ENCODE assay signal across 8 cellular contexts in genomic region chr12:120234643-120235368, GRCh38. TPM values are rescaled to one million over a fixed set of nuclear protein-coding genes. Genes with fewer than 3 reads are reported as not detected.
A peak's percentile ranks its signal among the peaks of the same experiment; 100 is the strongest.
DNase-seq lines count a peak whose midpoint lies in the region; ATAC-seq and TF ChIP-seq lines count a peak whose summit lies in the region.

No MANE protein-coding gene starts in this region.

- no peaks in the 10 kb centered on the region for H3K36me3 Mint-ChIP-seq in activated naive CD4-positive, alpha-beta T cell treated with anti-CD3 and anti-CD28 coated beads, Interleukin-2, amount 50 U/mL, for 24 hours

- peak overlapping the region; percentile 76 for H3K27ac ChIP-seq in caudate nucleus (ENCODE audit: low read depth, low read length)
- H3K27ac ChIP-seq in spleen: peak overlapping the region; percentile 65 to 92 (median 87)

- H3K4me1 ChIP-seq in spleen: peaks cover 90 to 100% (median 100%) of the 10 kb centered on the region in 6 donors

- peak overlapping the region; percentile 51 for H3K27ac Mint-ChIP-seq in activated naive CD4-positive, alpha-beta T cell treated with anti-CD3 and anti-CD28 coated beads, Interleukin-2, amount 50 U/mL, for 24 hours

- ATAC-seq in HG02884 (IDR thresholded peaks at IDR 0.05; ENCODE audit: unreplicated experiment): no peak

- WGBS in spleen, 5 donors: 38 to 47% (median 42%) methylated on average over 8 to 13 of the region's 13 CpGs

- H3K9me3 ChIP-seq in spleen: no peaks in the 10 kb centered on the region

- no peaks in the 10 kb centered on the region for H3K36me3 ChIP-seq in spleen

- no peak overlapping the region for H3K4me3 Mint-ChIP-seq in activated naive CD4-positive, alpha-beta T cell treated with anti-CD3 and anti-CD28 coated beads, Interleukin-2, amount 50 U/mL, for 24 hours

- H3K4me3 ChIP-seq in spleen: peak overlapping the region in 1 of 8 donors; percentile 34

- no peak for DNase-seq in activated naive CD4-positive, alpha-beta T cell treated with anti-CD3 and anti-CD28 coated beads, Interleukin-2, amount 50 U/mL, for 16 hours
- peak; percentile 51 for DNase-seq in NCI-H526 treated with DMSO at 0.1 percent for 48 hours (lab: John Stamatoyannopoulos, UW)
- peak in 55 of 61 donors; percentile 15 to 88 (median 53) for DNase-seq in caudate nucleus (lab: John Stamatoyannopoulos, UW)
- DNase-seq in kidney tubule cell (ENCODE audit: low spot score): peak; percentile 100
- DNase-seq in spleen: peak; percentile 85
- no peak for DNase-seq in activated gamma-delta T cell treated with Interleukin-2 at 50 U/mL for 16 hours

- TF ChIP-seq CTCF in spleen (IDR thresholded peaks at IDR 0.05 in 8 of 11, conservative IDR thresholded peaks at IDR 0.05 in 3 of 11): peak in 7 of 11 experiments; percentile 11 to 40 (median 32)

- peaks cover 0 to 62% (median 0%) of the 10 kb centered on the region in 7 donors for H3K27me3 ChIP-seq in spleen (replicated peaks in 1 of 7)

- peaks cover 86% of the 10 kb centered on the region for H3K4me1 Mint-ChIP-seq in activated naive CD4-positive, alpha-beta T cell treated with anti-CD3 and anti-CD28 coated beads, Interleukin-2, amount 50 U/mL, for 24 hours

- no peak for TF ChIP-seq POLR2A in spleen (IDR thresholded peaks at IDR 0.05)

- H3K27me3 Mint-ChIP-seq in activated naive CD4-positive, alpha-beta T cell treated with anti-CD3 and anti-CD28 coated beads, Interleukin-2, amount 50 U/mL, for 24 hours: no peaks in the 10 kb centered on the region

- intact Hi-C loops in spleen (cut with DNase I; ENCODE audit: low total_unique reads): no loop called here

- H3K9me3 Mint-ChIP-seq in activated naive CD4-positive, alpha-beta T cell treated with anti-CD3 and anti-CD28 coated beads, Interleukin-2, amount 50 U/mL, for 24 hours: no peaks in the 10 kb centered on the region

RNA-seq across cellular contexts. Expression of gene PXN, which starts 30.7 kb away (rescaled TPM):
- 100 to 1,000 TPM in 5 of 7 donors, 10 to 100 TPM in 2; 91.8 to 161 (median 149) TPM for total RNA-seq in spleen
- 10 to 100 TPM; 22.3 to 49.8 (median 35.6) TPM for polyA plus RNA-seq in spleen

RNA-seq across cellular contexts. Expression of gene RPLP0, which starts 33.9 kb away (rescaled TPM):
- 1,000 to 10,000 TPM; 1,023 to 1,741 (median 1,286) TPM for total RNA-seq in spleen
- 1,000 to 10,000 TPM; 3,423 to 5,071 (median 3,908) TPM for polyA plus RNA-seq in spleen

RNA-seq across cellular contexts. Expression of gene GCN1, which starts 40.3 kb away (rescaled TPM):
- total RNA-seq in spleen: 100 to 1,000 TPM in 4 of 7 donors, 10 to 100 TPM in 3; 91.6 to 131 (median 106) TPM
- polyA plus RNA-seq in spleen: 10 to 100 TPM; 10.4 to 22.1 (median 14.5) TPM

RNA-seq across cellular contexts. Expression of gene RNU4-2, which starts 56.9 kb away (rescaled TPM):
- over 10,000 TPM in 4 of 7 donors, under 1 TPM in 3; under 0.01 to 20,748 (median 15,186) TPM for total RNA-seq in spleen
- not detected for polyA plus RNA-seq in spleen

RNA-seq across cellular contexts. Expression of gene RNU4-1, which starts 58.2 kb away (rescaled TPM):
- total RNA-seq in spleen: 1,000 to 10,000 TPM in 4 of 7 donors, under 1 TPM in 2, not detected in 1; under 0.01 to 7,358 (median 2,736) TPM
- not detected for polyA plus RNA-seq in spleen

Comparison
In these comparisons a context has a peak if more than half of its experiments do, and no peak if none do; other contexts are left out.
1. DNase-seq: peak in NCI-H526 treated with DMSO at 0.1 percent for 48 hours (single experiment), caudate nucleus (55 of 61), kidney tubule cell (single experiment) and spleen (single experiment); none in activated naive CD4-positive, alpha-beta T cell treated with anti-CD3 and anti-CD28 coated beads, Interleukin-2, amount 50 U/mL, for 16 hours (single experiment) and activated gamma-delta T cell treated with Interleukin-2 at 50 U/mL for 16 hours (single experiment).